In the genomic region with DNA sequence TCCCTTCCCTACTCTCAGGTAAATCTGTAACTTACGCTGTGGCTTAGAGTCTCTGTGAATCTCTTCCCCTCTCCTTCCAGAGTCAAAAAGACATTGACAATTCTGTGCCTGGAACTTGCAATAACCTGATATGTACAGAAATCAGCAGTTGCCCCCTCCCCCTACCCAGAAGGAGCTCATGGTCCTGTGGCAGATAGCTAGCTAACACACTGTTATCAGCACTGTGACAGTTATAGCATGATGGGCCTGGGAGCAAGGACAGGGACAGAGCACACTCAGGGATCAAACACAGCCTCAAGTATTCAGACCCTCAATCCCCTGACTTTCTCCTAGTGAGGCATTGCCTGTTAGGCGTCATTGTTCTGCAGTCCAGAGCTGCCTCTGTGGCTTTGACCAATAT, we compare ENCODE assay signal across 38 cellular contexts. TPM values are rescaled to one million over a fixed set of nuclear protein-coding genes. Genes with fewer than 3 reads are reported as not detected.
"Had no signal": no experiment of that assay in that cellular context is flagged by ENCODE, and none has a peak within 500 bp of the region (broad histone marks: within the 10 kb centered on the region; RNA-seq: fewer than 3 reads in every experiment).

No MANE protein-coding gene starts in this region.

- H3K27me3 ChIP-seq: ascending aorta, esophagus muscularis mucosa, foreskin keratinocyte, gastrocnemius medialis, heart left ventricle had no signal

- H3K36me3 ChIP-seq: ascending aorta, breast epithelium, esophagus muscularis mucosa, gastrocnemius medialis, heart left ventricle had no signal

- H3K27ac Mint-ChIP-seq: activated CD4-positive, alpha-beta memory T cell treated with anti-CD3 and anti-CD28 coated beads for 36 hours; activated CD4-positive, alpha-beta T cell treated with anti-CD3 and anti-CD28 coated beads for 36 hours; activated CD4-positive, alpha-beta T cell treated with anti-CD3 and anti-CD28 coated beads, Interleukin-2, amount 10 ng/mL, durations not matched to agents 24 days and 14 days; activated CD8-positive, alpha-beta memory T cell treated with anti-CD3 and anti-CD28 coated beads, Interleukin-2, amount 10 ng/mL, durations not matched to agents 7 days and 5 days; activated CD8-positive, alpha-beta T cell treated with anti-CD3 and anti-CD28 coated beads, Interleukin-2, amount 10 ng/mL, durations not matched to agents 7 days and 5 days; activated naive CD4-positive, alpha-beta T cell treated with anti-CD3 and anti-CD28 coated beads, Interleukin-2, amount 10 ng/mL, durations not matched to agents 7 days and 5 days; activated naive CD4-positive, alpha-beta T cell treated with anti-CD3 and anti-CD28 coated beads, Interleukin-2, amount 50 U/mL, for 72 hours; activated naive CD8-positive, alpha-beta T cell treated with anti-CD3 and anti-CD28 coated beads, Interleukin-2, amount 10 ng/mL, durations not matched to agents 7 days and 5 days; activated T-helper 1 cell treated with anti-CD3 and anti-CD28 coated beads, Interleukin-12 subunit alpha, Interleukin-12 subunit beta, Interleukin-2, Interleukin-4 antibody, amounts not matched to agents 30 ng/mL and 10 ng/mL and 1 ng/mL, durations not matched to agents 14 hours and 24 hours and 36 hours; brain; dendritic cell treated with granulocyte-macrophage colony-stimulating factor and Interleukin-4, amounts not matched to agents 40 ng/mL and 50 ng/mL, for 4 days; endodermal cell; T-helper 17 cell; T-helper 2 cell treated with Interferon-gamma antibody and Interleukin-4, amounts not matched to agents 5 μg/mL and 100 μg/mL, for 36 hours had no signal

- H3K4me3 Mint-ChIP-seq: activated CD4-positive, alpha-beta memory T cell treated with anti-CD3 and anti-CD28 coated beads for 36 hours; activated CD4-positive, alpha-beta T cell treated with anti-CD3 and anti-CD28 coated beads for 36 hours; activated CD4-positive, alpha-beta T cell treated with anti-CD3 and anti-CD28 coated beads, Interleukin-2, amount 10 ng/mL, durations not matched to agents 24 days and 14 days; activated CD8-positive, alpha-beta memory T cell treated with anti-CD3 and anti-CD28 coated beads, Interleukin-2, amount 10 ng/mL, durations not matched to agents 7 days and 5 days; activated CD8-positive, alpha-beta T cell treated with anti-CD3 and anti-CD28 coated beads, Interleukin-2, amount 10 ng/mL, durations not matched to agents 7 days and 5 days; activated naive CD4-positive, alpha-beta T cell treated with anti-CD3 and anti-CD28 coated beads, Interleukin-2, amount 10 ng/mL, durations not matched to agents 7 days and 5 days; activated naive CD8-positive, alpha-beta T cell treated with anti-CD3 and anti-CD28 coated beads, Interleukin-2, amount 10 ng/mL, durations not matched to agents 7 days and 5 days; activated T-helper 1 cell treated with anti-CD3 and anti-CD28 coated beads, Interleukin-12 subunit alpha, Interleukin-12 subunit beta, Interleukin-2, Interleukin-4 antibody, amounts not matched to agents 30 ng/mL and 10 ng/mL and 1 ng/mL, durations not matched to agents 14 hours and 24 hours and 36 hours; brain; central memory CD8-positive, alpha-beta T cell; dendritic cell treated with granulocyte-macrophage colony-stimulating factor and Interleukin-4, amounts not matched to agents 40 ng/mL and 50 ng/mL, for 4 days; endodermal cell; T-helper 17 cell; T-helper 2 cell treated with Interferon-gamma antibody and Interleukin-4, amounts not matched to agents 5 μg/mL and 100 μg/mL, for 36 hours had no signal

- H3K4me1 ChIP-seq: ascending aorta, breast epithelium, esophagus muscularis mucosa, foreskin keratinocyte, gastrocnemius medialis, heart left ventricle had no signal

- H3K27ac ChIP-seq: ascending aorta, breast epithelium, coronary artery, dorsolateral prefrontal cortex, esophagus muscularis mucosa, foreskin keratinocyte, gastrocnemius medialis, heart left ventricle had no signal

- DNase-seq: activated CD4-positive, alpha-beta memory T cell treated with anti-CD3 and anti-CD28 coated beads for 36 hours; activated CD4-positive, alpha-beta T cell treated with anti-CD3 and anti-CD28 coated beads for 36 hours; activated CD4-positive, alpha-beta T cell treated with anti-CD3 and anti-CD28 coated beads, Interleukin-2, amount 10 ng/mL, durations not matched to agents 24 days and 14 days; activated CD4-positive, CD25-positive, alpha-beta regulatory T cell; activated CD4-positive, CD25-positive, alpha-beta regulatory T cell treated with anti-CD3 and anti-CD28 coated beads, Interleukin-2, amount 50 U/mL, for 72 hours; activated CD8-positive, alpha-beta memory T cell treated with anti-CD3 and anti-CD28 coated beads, Interleukin-2, amount 10 ng/mL, durations not matched to agents 7 days and 5 days; activated CD8-positive, alpha-beta memory T cell treated with anti-CD3 and anti-CD28 coated beads, Interleukin-2, amount 50 U/mL, for 4 hours; activated CD8-positive, alpha-beta T cell treated with anti-CD3 and anti-CD28 coated beads, Interleukin-2, amount 10 ng/mL, durations not matched to agents 7 days and 5 days; activated gamma-delta T cell; activated naive CD4-positive, alpha-beta T cell; activated naive CD4-positive, alpha-beta T cell treated with anti-CD3 and anti-CD28 coated beads, Interleukin-2, amount 10 ng/mL, durations not matched to agents 7 days and 5 days; activated naive CD8-positive, alpha-beta T cell treated with anti-CD3 and anti-CD28 coated beads, Interleukin-2, amount 10 ng/mL, durations not matched to agents 7 days and 5 days; activated T-cell treated with anti-CD3 and anti-CD28 coated beads, Interleukin-2, amount 50 U/mL, for 1 hour; activated T-cell treated with anti-CD3 and anti-CD28 coated beads, Interleukin-2, amount 50 U/mL, for 48 hours; dorsolateral prefrontal cortex; effector memory CD4-positive, alpha-beta T cell; endodermal cell; foreskin keratinocyte; gastrocnemius medialis; glutamatergic neuron; heart left ventricle; T-helper 1 cell; T-helper 17 cell; T1000 had no signal

- H3K27me3 Mint-ChIP-seq: activated CD4-positive, alpha-beta memory T cell treated with anti-CD3 and anti-CD28 coated beads for 36 hours; activated CD4-positive, alpha-beta T cell treated with anti-CD3 and anti-CD28 coated beads for 36 hours; activated CD4-positive, alpha-beta T cell treated with anti-CD3 and anti-CD28 coated beads, Interleukin-2, amount 10 ng/mL, durations not matched to agents 24 days and 14 days; activated CD8-positive, alpha-beta memory T cell treated with anti-CD3 and anti-CD28 coated beads, Interleukin-2, amount 10 ng/mL, durations not matched to agents 7 days and 5 days; activated naive CD4-positive, alpha-beta T cell treated with anti-CD3 and anti-CD28 coated beads, Interleukin-2, amount 10 ng/mL, durations not matched to agents 7 days and 5 days; activated naive CD8-positive, alpha-beta T cell treated with anti-CD3 and anti-CD28 coated beads, Interleukin-2, amount 10 ng/mL, durations not matched to agents 7 days and 5 days; brain; central memory CD8-positive, alpha-beta T cell; dendritic cell treated with granulocyte-macrophage colony-stimulating factor and Interleukin-4, amounts not matched to agents 40 ng/mL and 50 ng/mL, for 4 days; T-helper 17 cell had no signal

- H3K4me1 Mint-ChIP-seq: activated CD4-positive, alpha-beta T cell treated with anti-CD3 and anti-CD28 coated beads for 36 hours; activated CD4-positive, alpha-beta T cell treated with anti-CD3 and anti-CD28 coated beads, Interleukin-2, amount 10 ng/mL, durations not matched to agents 24 days and 14 days; activated CD8-positive, alpha-beta memory T cell treated with anti-CD3 and anti-CD28 coated beads, Interleukin-2, amount 10 ng/mL, durations not matched to agents 7 days and 5 days; activated naive CD4-positive, alpha-beta T cell treated with anti-CD3 and anti-CD28 coated beads, Interleukin-2, amount 10 ng/mL, durations not matched to agents 7 days and 5 days; activated naive CD8-positive, alpha-beta T cell treated with anti-CD3 and anti-CD28 coated beads, Interleukin-2, amount 10 ng/mL, durations not matched to agents 7 days and 5 days; brain; central memory CD8-positive, alpha-beta T cell; T-helper 17 cell had no signal

- H3K9me3 ChIP-seq: ascending aorta, breast epithelium, esophagus muscularis mucosa, gastrocnemius medialis, heart left ventricle had no signal

- H3K9me3 Mint-ChIP-seq: activated CD4-positive, alpha-beta memory T cell treated with anti-CD3 and anti-CD28 coated beads for 36 hours; activated CD4-positive, alpha-beta T cell treated with anti-CD3 and anti-CD28 coated beads, Interleukin-2, amount 10 ng/mL, durations not matched to agents 24 days and 14 days; activated naive CD4-positive, alpha-beta T cell treated with anti-CD3 and anti-CD28 coated beads, Interleukin-2, amount 10 ng/mL, durations not matched to agents 7 days and 5 days; activated naive CD4-positive, alpha-beta T cell treated with anti-CD3 and anti-CD28 coated beads, Interleukin-2, amount 50 U/mL, for 72 hours; activated naive CD8-positive, alpha-beta T cell treated with anti-CD3 and anti-CD28 coated beads, Interleukin-2, amount 10 ng/mL, durations not matched to agents 7 days and 5 days; activated T-helper 1 cell treated with anti-CD3 and anti-CD28 coated beads, Interleukin-12 subunit alpha, Interleukin-12 subunit beta, Interleukin-2, Interleukin-4 antibody, amounts not matched to agents 30 ng/mL and 10 ng/mL and 1 ng/mL, durations not matched to agents 14 hours and 24 hours and 36 hours; central memory CD8-positive, alpha-beta T cell; dendritic cell treated with granulocyte-macrophage colony-stimulating factor and Interleukin-4, amounts not matched to agents 40 ng/mL and 50 ng/mL, for 4 days; T-helper 2 cell treated with Interferon-gamma antibody and Interleukin-4, amounts not matched to agents 5 μg/mL and 100 μg/mL, for 36 hours had no signal

- H3K4me3 ChIP-seq: ascending aorta, breast epithelium, coronary artery, dorsolateral prefrontal cortex, esophagus muscularis mucosa, gastrocnemius medialis, heart left ventricle had no signal

- H3K36me3 Mint-ChIP-seq: activated CD4-positive, alpha-beta memory T cell treated with anti-CD3 and anti-CD28 coated beads for 36 hours; activated CD8-positive, alpha-beta memory T cell treated with anti-CD3 and anti-CD28 coated beads, Interleukin-2, amount 10 ng/mL, durations not matched to agents 7 days and 5 days; activated naive CD4-positive, alpha-beta T cell treated with anti-CD3 and anti-CD28 coated beads, Interleukin-2, amount 10 ng/mL, durations not matched to agents 7 days and 5 days; activated naive CD4-positive, alpha-beta T cell treated with anti-CD3 and anti-CD28 coated beads, Interleukin-2, amount 50 U/mL, for 72 hours; activated naive CD8-positive, alpha-beta T cell treated with anti-CD3 and anti-CD28 coated beads, Interleukin-2, amount 10 ng/mL, durations not matched to agents 7 days and 5 days; brain had no signal

- ATAC-seq: activated CD4-positive, alpha-beta T cell treated with anti-CD3 and anti-CD28 coated beads for 36 hours; activated CD8-positive, alpha-beta memory T cell treated with anti-CD3 and anti-CD28 coated beads, Interleukin-2, amount 10 ng/mL, durations not matched to agents 7 days and 5 days; activated CD8-positive, alpha-beta T cell treated with anti-CD3 and anti-CD28 coated beads, Interleukin-2, amount 10 ng/mL, durations not matched to agents 7 days and 5 days; activated naive CD4-positive, alpha-beta T cell treated with anti-CD3 and anti-CD28 coated beads, Interleukin-2, amount 50 U/mL, for 72 hours; foreskin keratinocyte; gastrocnemius medialis; heart left ventricle; T-helper 17 cell had no signal

RNA-seq across cellular contexts. Expression of gene MAGEA10, which starts 18.7 kb away (rescaled TPM):
- total RNA-seq: activated CD4-positive, alpha-beta memory T cell treated with anti-CD3 and anti-CD28 coated beads for 36 hours; activated CD4-positive, alpha-beta T cell treated with anti-CD3 and anti-CD28 coated beads for 36 hours; activated CD4-positive, alpha-beta T cell treated with anti-CD3 and anti-CD28 coated beads, Interleukin-2, amount 10 ng/mL, durations not matched to agents 24 days and 14 days; activated CD8-positive, alpha-beta memory T cell treated with anti-CD3 and anti-CD28 coated beads for 36 hours; activated CD8-positive, alpha-beta memory T cell treated with anti-CD3 and anti-CD28 coated beads, Interleukin-2, amount 10 ng/mL, durations not matched to agents 7 days and 5 days; activated CD8-positive, alpha-beta T cell treated with anti-CD3 and anti-CD28 coated beads, Interleukin-2, amount 10 ng/mL, durations not matched to agents 7 days and 5 days; activated naive CD4-positive, alpha-beta T cell treated with anti-CD3 and anti-CD28 coated beads, Interleukin-2, amount 50 U/mL, for 72 hours; activated naive CD8-positive, alpha-beta T cell treated with anti-CD3 and anti-CD28 coated beads, Interleukin-2, amount 10 ng/mL, durations not matched to agents 7 days and 5 days; activated T-helper 1 cell treated with anti-CD3 and anti-CD28 coated beads, Interleukin-12 subunit alpha, Interleukin-12 subunit beta, Interleukin-2, Interleukin-4 antibody, amounts not matched to agents 30 ng/mL and 10 ng/mL and 1 ng/mL, durations not matched to agents 14 hours and 24 hours and 36 hours; ascending aorta; breast epithelium; cardiac septum; cerebellum; dorsolateral prefrontal cortex; endodermal cell; epithelial cell of proximal tubule; esophagus muscularis mucosa; foreskin keratinocyte; gastrocnemius medialis; heart left ventricle; T-helper 17 cell had no signal
- polyA plus RNA-seq: foreskin keratinocyte, heart left ventricle had no signal
